22 cellular contexts compared by ENCODE assay signal in the genomic region with DNA sequence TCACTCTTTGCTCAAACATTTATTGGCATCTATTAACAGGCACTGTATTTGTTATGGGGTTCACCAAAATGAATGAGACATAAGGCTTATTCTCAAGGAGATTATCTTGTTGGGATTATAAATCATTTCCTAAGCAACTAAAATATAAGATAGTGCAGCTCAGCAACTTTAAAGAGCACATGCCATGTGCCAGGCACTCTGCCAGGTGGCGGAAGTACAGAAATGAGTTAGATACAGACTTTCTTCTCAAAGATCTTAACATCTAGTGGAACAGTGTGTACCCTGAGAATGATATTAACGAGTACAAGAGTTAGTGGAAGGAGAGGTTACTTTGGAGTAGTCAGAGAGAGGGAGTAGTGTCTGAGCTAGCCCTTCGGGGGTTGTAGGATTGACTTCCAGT. TPM values are rescaled to one million over a fixed set of nuclear protein-coding genes. Genes with fewer than 3 reads are reported as not detected.
"Had no signal": no experiment of that assay in that cellular context is flagged by ENCODE, and none has a peak within 500 bp of the region (broad histone marks: within the 10 kb centered on the region; RNA-seq: fewer than 3 reads in every experiment).

No MANE protein-coding gene starts in this region.

- H3K27ac ChIP-seq: ascending aorta, lower lobe of right lung, ovary, right lobe of liver, tibial nerve had no signal

- DNase-seq: activated CD4-positive, alpha-beta T cell treated with anti-CD3 and anti-CD28 coated beads, Interleukin-2, amount 50 U/mL, for 4 hours; activated CD4-positive, CD25-positive, alpha-beta regulatory T cell treated with anti-CD3 and anti-CD28 coated beads, Interleukin-2, amount 50 U/mL, for 72 hours; activated naive CD4-positive, alpha-beta T cell treated with Interleukin-2 at 50 U/mL for 16 hours; cerebellar nuclear complex; dermis blood vessel endothelial cell; effector memory CD4-positive, alpha-beta T cell; esophagus squamous epithelium; left cardiac atrium; lower lobe of right lung; natural killer cell; ovary; right lobe of liver; stimulated activated CD4-positive, alpha-beta T cell treated with anti-CD3 and anti-CD28 coated beads, Interleukin-4, amount 100 ng/mL, for 1 hour; T-helper 1 cell; T1000 had no signal

- ATAC-seq: left cardiac atrium, natural killer cell, right lobe of liver had no signal

- H3K4me3 Mint-ChIP-seq: natural killer cell had no signal

- H3K4me1 Mint-ChIP-seq: natural killer cell had no signal

- H3K27me3 ChIP-seq: ascending aorta, esophagus squamous epithelium, ovary, right lobe of liver, tibial nerve had no signal

- H3K4me1 ChIP-seq: ascending aorta, esophagus squamous epithelium, lower lobe of right lung, right lobe of liver, tibial nerve had no signal

- H3K9me3 ChIP-seq: ascending aorta, esophagus squamous epithelium, lower lobe of right lung, ovary, right lobe of liver, tibial nerve had no signal

- H3K9me3 Mint-ChIP-seq: natural killer cell had no signal

- H3K4me3 ChIP-seq: ascending aorta, esophagus squamous epithelium, lower lobe of right lung, ovary, right lobe of liver, smooth muscle cell, tibial nerve had no signal

- H3K4me2 ChIP-seq: smooth muscle cell had no signal

- H3K36me3 ChIP-seq: ovary had no signal

RNA-seq across cellular contexts. Expression of gene TOMM20L, which starts 28.4 kb away (rescaled TPM):
- total RNA-seq: ascending aorta, bronchial epithelial cell, dermis blood vessel endothelial cell, esophagus squamous epithelium, fibroblast of villous mesenchyme, left cardiac atrium, lower lobe of right lung, mesenteric fat pad, pulmonary artery endothelial cell, right lobe of liver, smooth muscle cell had no signal
- polyA plus RNA-seq: ovary, smooth muscle cell had no signal
